Comparison of ENCODE assay signal across 1 cellular context in the genomic region with DNA sequence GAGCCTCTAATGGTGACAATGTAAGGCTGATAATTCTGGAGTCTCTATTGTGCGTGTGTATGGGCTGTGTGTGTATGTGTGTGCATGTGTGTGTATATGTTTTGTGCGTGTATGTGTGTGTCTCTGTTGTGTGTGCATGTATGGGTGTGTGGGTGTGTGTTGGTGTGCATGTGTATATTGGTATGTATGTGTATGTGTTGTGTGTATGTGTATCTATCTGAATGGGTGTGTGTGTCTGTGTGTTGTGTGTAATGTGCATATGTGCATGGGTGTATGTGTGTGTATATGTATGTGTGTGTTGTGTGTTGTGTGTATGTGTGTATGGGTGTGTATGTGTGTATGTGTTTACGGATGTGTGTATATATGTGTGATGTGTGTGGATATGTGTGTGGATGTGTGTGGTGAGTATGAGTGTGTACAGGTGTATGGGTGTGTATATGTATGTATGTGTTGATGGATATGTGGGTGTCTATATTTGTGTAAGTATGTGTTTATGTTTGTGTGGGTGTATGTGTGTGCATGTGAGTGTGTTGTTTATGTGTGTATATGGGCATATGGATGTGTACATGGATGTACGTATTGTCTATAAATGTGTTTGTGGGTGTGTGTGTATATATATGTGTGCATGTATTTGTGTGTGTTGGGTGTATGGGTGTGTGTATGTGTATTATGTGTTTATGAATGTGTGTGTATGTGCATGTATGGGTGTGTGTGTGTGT.
TF ChIP-seq lines count a peak whose summit lies in the region.

No MANE protein-coding gene starts in this region.

TF ChIP-seq in HepG2, 621 proteins besides CTCF, POLR2A, EP300 and RAD21 (continued from another document):
- TF ChIP-seq, protein P1, sequence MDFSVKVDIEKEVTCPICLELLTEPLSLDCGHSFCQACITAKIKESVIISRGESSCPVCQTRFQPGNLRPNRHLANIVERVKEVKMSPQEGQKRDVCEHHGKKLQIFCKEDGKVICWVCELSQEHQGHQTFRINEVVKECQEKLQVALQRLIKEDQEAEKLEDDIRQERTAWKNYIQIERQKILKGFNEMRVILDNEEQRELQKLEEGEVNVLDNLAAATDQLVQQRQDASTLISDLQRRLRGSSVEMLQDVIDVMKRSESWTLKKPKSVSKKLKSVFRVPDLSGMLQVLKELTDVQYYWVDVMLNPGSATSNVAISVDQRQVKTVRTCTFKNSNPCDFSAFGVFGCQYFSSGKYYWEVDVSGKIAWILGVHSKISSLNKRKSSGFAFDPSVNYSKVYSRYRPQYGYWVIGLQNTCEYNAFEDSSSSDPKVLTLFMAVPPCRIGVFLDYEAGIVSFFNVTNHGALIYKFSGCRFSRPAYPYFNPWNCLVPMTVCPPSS (IDR thresholded peaks at IDR 0.05) = 0 out of 2 replicates have a peak, but pooled peaks have one; percentile 16
- TF ChIP-seq ZBTB38 (CRISPR knock-in tag; IDR thresholded peaks at IDR 0.05) (no peak), ZFP37 (CRISPR knock-in tag; IDR thresholded peaks at IDR 0.05; ENCODE audit: borderline replicate concordance) (no peak), SNAI1 (CRISPR knock-in tag; IDR thresholded peaks at IDR 0.05; ENCODE audit: borderline replicate concordance) (no peak), SOX13 (IDR thresholded peaks at IDR 0.05) (no peak), SOX13 (CRISPR knock-in tag; conservative IDR thresholded peaks at IDR 0.05 in 1 of 2, IDR thresholded peaks at IDR 0.05 in 1 of 2) (no peak)
